Comparison of ENCODE assay signal across 15 cellular contexts in the genomic region with DNA sequence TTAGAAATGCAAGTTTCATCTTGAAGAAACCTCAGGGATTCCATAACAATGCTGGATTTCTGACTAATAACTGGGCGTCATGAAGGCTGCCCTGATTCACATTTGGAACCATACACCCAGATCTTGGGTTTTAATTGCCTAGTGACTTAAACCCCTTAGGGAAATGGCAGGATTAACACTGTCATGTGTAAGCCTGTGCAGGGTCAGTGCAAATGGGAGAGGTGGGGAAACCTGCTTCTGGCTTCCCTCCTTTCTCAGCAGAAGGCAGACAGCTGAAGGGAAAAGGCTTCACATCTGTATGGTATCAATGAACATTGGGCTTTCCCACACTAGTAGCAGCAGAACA.
"Had no signal": no experiment of that assay in that cellular context is flagged by ENCODE, and none has a peak within 500 bp of the region (broad histone marks: within the 10 kb centered on the region; RNA-seq: fewer than 3 reads in every experiment).

No MANE protein-coding gene starts in this region.

- DNase-seq: activated CD4-positive, alpha-beta T cell treated with anti-CD3 and anti-CD28 coated beads, Interleukin-2, amount 50 U/mL, for 4 hours; activated naive CD4-positive, alpha-beta T cell treated with Interleukin-2 at 50 U/mL for 16 hours; activated T-cell treated with anti-CD3 and anti-CD28 coated beads for 4 hours; aorta; erythroblast; islet precursor cell; midbrain; ovary; sigmoid colon; stimulated activated CD4-positive, alpha-beta T cell treated with anti-CD3 and anti-CD28 coated beads, Interleukin-2, amount 100 ng/mL, for 48 hours; stimulated activated naive B cell treated with anti-CD40 and anti-IgM and Interleukin-4, amounts not matched to agents 10 μg/mL and 1 μg/mL and 100 μg/mL, for 72 hours; tibial artery had no signal

- H3K4me1 ChIP-seq: sigmoid colon, vagina had no signal

- H3K27ac ChIP-seq: ovary, sigmoid colon, tibial artery, vagina had no signal

- ATAC-seq: activated CD4-positive, CD25-positive, alpha-beta regulatory T cell treated with anti-CD3 and anti-CD28 coated beads, Interleukin-2, amount 50 U/mL, for 24 hours; stimulated activated naive B cell treated with anti-CD40 and anti-IgM and Interleukin-4, amounts not matched to agents 10 μg/mL and 1 μg/mL and 100 μg/mL, for 72 hours had no signal

- H3K4me3 ChIP-seq: lung, ovary, sigmoid colon, tibial artery, vagina had no signal

- H3K36me3 ChIP-seq: ovary, sigmoid colon, tibial artery, vagina had no signal

- H3K27me3 ChIP-seq: ovary, sigmoid colon, tibial artery, vagina had no signal

- H3K9me3 ChIP-seq: ovary, tibial artery, vagina had no signal
